Comparison of ENCODE assay signal across 10 cellular contexts in genomic region chr22:42962295-42963230, GRCh38. TPM values are rescaled to one million over a fixed set of nuclear protein-coding genes. Genes with fewer than 3 reads are reported as not detected.
DNase-seq lines count a peak whose midpoint lies in the region; ATAC-seq and TF ChIP-seq lines count a peak whose summit lies in the region.
"Had no signal": no experiment of that assay in that cellular context is flagged by ENCODE, and none has a peak within 500 bp of the region (broad histone marks: within the 10 kb centered on the region; RNA-seq: fewer than 3 reads in every experiment).

No MANE protein-coding gene starts in this region.

- H3K27ac ChIP-seq in 22Rv1 (peak overlapping the region; percentile 69), mammary epithelial cell (ENCODE audit: insufficient read depth, low read depth, low read length) (no peak overlapping the region), Karpas-422 (ENCODE audit: low read length) (no peak overlapping the region)

- H2AFZ ChIP-seq in mammary epithelial cell (ENCODE audit: low read depth, low read length) (no peak overlapping the region), Karpas-422 (ENCODE audit: low read length) (no peak overlapping the region)

- no peaks in the 10 kb centered on the region for H3K9me2 ChIP-seq in Karpas-422 (replicated peaks; ENCODE audit: insufficient read depth, low read length)

- H3K27me3 ChIP-seq in mammary epithelial cell (ENCODE audit: insufficient read depth, low read length) (no peaks in the 10 kb centered on the region), Karpas-422 (ENCODE audit: low read length) (no peaks in the 10 kb centered on the region)
- H3K27me3 ChIP-seq: BE2C, dorsolateral prefrontal cortex had no signal

- dilution Hi-C loops in mammary epithelial cell (cut with HindIII; ENCODE audit: low sequenced_read_pairs) = no loop called here

- H3K4me3 ChIP-seq in mammary epithelial cell (replicated peaks in 1 of 3; ENCODE audit: insufficient read depth in 1 of 3, low read depth in 2 of 3, low read length in 3 of 3) (no peak overlapping the region), Karpas-422 (ENCODE audit: low read length) (no peak overlapping the region)
- H3K4me3 ChIP-seq: dorsolateral prefrontal cortex had no signal

- no peak overlapping the region for H3K9ac ChIP-seq in mammary epithelial cell (ENCODE audit: insufficient read depth, low read length)
- H3K9ac ChIP-seq in Karpas-422 (ENCODE audit: low read length) = no peak overlapping the region

- TF ChIP-seq CTCF in 22Rv1 (IDR thresholded peaks at IDR 0.05) (no peak), mammary epithelial cell (conservative IDR thresholded peaks at IDR 0.05 in 1 of 2, IDR thresholded peaks at IDR 0.05 in 1 of 2; ENCODE audit: extremely low read depth in 1 of 2, insufficient read depth in 1 of 2, low read depth in 1 of 2, low read length in 2 of 2) (no peak)

- no TSS peak for BruUV-seq in mammary epithelial cell (replicated peaks; lab: Mats Ljungman, UMichigan)

- WGBS in mammary epithelial cell (ENCODE audit: low coverage, missing lambda C conversion rate) = 52% methylated on average over 6 of the region's 9 CpGs

- intact Hi-C loops in mammary epithelial cell (cut with micrococcal nuclease) = loop anchor here (1.0 kb wide), 1 partner anchor 22 kb away; no protein-coding TSS in a partner anchor

- H4K20me1 ChIP-seq in mammary epithelial cell (ENCODE audit: insufficient read depth, low read length) (no peaks in the 10 kb centered on the region), Karpas-422 (ENCODE audit: insufficient read depth, low read depth, low read length) (peaks cover 44% of the 10 kb centered on the region)

- peaks cover 93% of the 10 kb centered on the region for H3K79me2 ChIP-seq in mammary epithelial cell (ENCODE audit: insufficient read depth, low read length)
- no peaks in the 10 kb centered on the region for H3K79me2 ChIP-seq in Karpas-422 (ENCODE audit: low read length)

- DNase-seq in M059J (ENCODE audit: low read depth) (peak; percentile 36), mammary epithelial cell (peak; percentile 50), medulla oblongata (ENCODE audit: extremely low spot score) (peak; percentile 42), dedifferentiated amniotic fluid mesenchymal stem cell (ENCODE audit: extremely low spot score) (no peak), Karpas-422 (no peak)
- DNase-seq in NK-92 treated with Interleukin-12 subunit alpha and Interleukin-12 subunit beta, amount 100 ng/mL, for 24 hours (lab: John Stamatoyannopoulos, UW) = no peak
- DNase-seq: BE2C, dorsolateral prefrontal cortex had no signal

- no peaks in the 10 kb centered on the region for H3K36me3 ChIP-seq in mammary epithelial cell (ENCODE audit: insufficient read depth, low read length)
- H3K36me3 ChIP-seq in Karpas-422 (ENCODE audit: insufficient read depth, low read length) = no peaks in the 10 kb centered on the region
- H3K36me3 ChIP-seq: BE2C had no signal

- CTCF ChIA-PET in mammary epithelial cell (lab: Charles Lee; ENCODE audit: low non-redundant PET) = no interaction called here

- in situ Hi-C loops in mammary epithelial cell (cut with MboI; ENCODE audit: low sequenced_read_pairs in 2 of 2) = no loop called here

- H3K9me3 ChIP-seq in mammary epithelial cell (replicated peaks; ENCODE audit: insufficient read depth, low read length) (no peaks in the 10 kb centered on the region), Karpas-422 (ENCODE audit: low read length) (no peaks in the 10 kb centered on the region)
- H3K9me3 ChIP-seq: BE2C had no signal

- ATAC-seq in HG02759 (IDR thresholded peaks at IDR 0.05; ENCODE audit: unreplicated experiment) = no peak

- H3K4me2 ChIP-seq in mammary epithelial cell (ENCODE audit: insufficient read depth, low read depth, low read length) (no peak overlapping the region), Karpas-422 (ENCODE audit: low read depth, low read length, poor library complexity, severe bottlenecking) (no peak overlapping the region)

- H3K4me1 ChIP-seq in mammary epithelial cell (ENCODE audit: insufficient read depth, low read length) = peaks cover 39% of the 10 kb centered on the region
- peaks cover 12% of the 10 kb centered on the region for H3K4me1 ChIP-seq in Karpas-422 (ENCODE audit: low read length)

RNA-seq across cellular contexts. Expression of gene PACSIN2, which starts 52.4 kb away (rescaled TPM):
- total RNA-seq in M059J (2014; rRNA removed; shearing (Covaris generic)) = 31.0 and 51.0 TPM in 2 replicates
- 10 to 100 TPM; 69.8 to 80.0 TPM for total RNA-seq in mammary epithelial cell
- polyA plus RNA-seq in mammary epithelial cell = 64.2 TPM
- polyA minus RNA-seq in mammary epithelial cell = 37.8 TPM
- 8.3 and 10.9 TPM in 2 replicates for total RNA-seq in Karpas-422 (2014; rRNA removed; shearing (Covaris generic); ENCODE audit: low replicate concordance)

Comparison
In these comparisons a context has a peak if more than half of its experiments do, and no peak if none do; other contexts are left out.
1. DNase-seq: peak in M059J (single experiment), mammary epithelial cell (single experiment) and medulla oblongata (single experiment); none in NK-92 treated with Interleukin-12 subunit alpha and Interleukin-12 subunit beta, amount 100 ng/mL, for 24 hours (single experiment), dedifferentiated amniotic fluid mesenchymal stem cell (single experiment) and Karpas-422 (single experiment).